In the genomic region with DNA sequence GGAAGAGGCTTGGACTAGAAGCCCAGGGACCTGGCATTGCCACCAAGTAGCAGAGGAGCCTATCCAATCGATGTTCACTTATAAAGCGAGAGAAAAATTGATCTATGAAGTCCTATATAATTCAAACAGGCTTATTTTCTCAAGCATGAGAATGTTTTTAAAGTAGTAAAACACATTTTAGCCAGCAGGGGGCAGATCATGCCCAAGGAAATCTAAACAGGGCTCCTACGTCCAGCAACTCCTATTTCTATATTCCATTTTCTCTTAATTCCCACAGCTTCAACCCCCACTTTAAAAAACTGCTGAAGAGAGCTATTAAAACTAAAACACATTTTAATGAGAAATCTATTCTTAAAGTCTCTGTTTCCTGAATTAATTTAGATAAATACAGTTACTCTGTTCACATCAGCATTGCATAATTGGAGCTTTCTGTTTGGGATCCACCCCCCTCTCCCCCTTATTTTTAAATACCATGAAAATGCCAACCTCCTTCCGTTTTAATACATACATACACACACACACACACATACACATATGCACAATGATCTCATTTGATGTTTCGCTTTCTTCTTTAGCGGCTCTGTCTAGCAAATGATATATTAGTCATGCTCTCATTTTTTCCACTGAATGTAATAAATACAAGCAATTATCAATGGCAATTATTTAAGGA, we compare ENCODE assay signal across 8 cellular contexts.
DNase-seq lines count a peak whose midpoint lies in the region; ATAC-seq and TF ChIP-seq lines count a peak whose summit lies in the region.

No MANE protein-coding gene starts in this region.

- H4K20me1 ChIP-seq in GM23338 (replicated peaks; ENCODE audit: insufficient read depth) (no peaks in the 10 kb centered on the region; the same call in 1 of the 2 replicates), SU-DHL-6 (ENCODE audit: low read depth, low read length) (no peaks in the 10 kb centered on the region), osteoblast (ENCODE audit: insufficient read depth, low read length) (no peaks in the 10 kb centered on the region)

- H3K4me2 ChIP-seq in GM23338 (no peak overlapping the region), SU-DHL-6 (ENCODE audit: low read depth, low read length, poor library complexity, severe bottlenecking) (no peak overlapping the region), osteoblast (ENCODE audit: insufficient read depth, low read length) (peak overlapping the region; percentile 41)

- H3K79me2 ChIP-seq in GM23338 (replicated peaks; ENCODE audit: insufficient read depth) (peaks cover 27% of the 10 kb centered on the region), SU-DHL-6 (ENCODE audit: insufficient read depth, low read length) (no peaks in the 10 kb centered on the region), osteoblast (ENCODE audit: insufficient read depth, low read length) (peaks cover 80% of the 10 kb centered on the region)

- TF ChIP-seq CTCF in GM23338 (conservative IDR thresholded peaks at IDR 0.05; ENCODE audit: low read depth in 2 of 2) (peak; percentile 66 to 83), SU-DHL-6 (IDR thresholded peaks at IDR 0.05; ENCODE audit: insufficient read depth, low read length, poor library complexity, severe bottlenecking) (peak; percentile 53), fibroblast of pulmonary artery (IDR thresholded peaks at IDR 0.05; ENCODE audit: low read length, missing control alignments) (peak; percentile 52), osteoblast (IDR thresholded peaks at IDR 0.05; ENCODE audit: extremely low read depth, low read depth, low read length) (peak; percentile 65)

- H3F3A ChIP-seq in GM23338 (replicated peaks; ENCODE audit: low read depth) (no peaks in the 10 kb centered on the region), SU-DHL-6 (ENCODE audit: insufficient read depth) (no peaks in the 10 kb centered on the region)

- H3K27me3 ChIP-seq in GM23338 (ENCODE audit: insufficient read depth) = no peaks in the 10 kb centered on the region
- H3K27me3 ChIP-seq in SU-DHL-6 (ENCODE audit: low read length) = no peaks in the 10 kb centered on the region
- no peaks in the 10 kb centered on the region for H3K27me3 ChIP-seq in osteoblast (ENCODE audit: insufficient read depth, low read length)

- H3K4me1 Mint-ChIP-seq in GM23338 = peaks cover 3% of the 10 kb centered on the region; the same call in 2 of the 3 replicates

- no peak overlapping the region for H3K4me3 Mint-ChIP-seq in GM23338

- H3K27ac ChIP-seq in GM23338 (ENCODE audit: low read depth) (no peak overlapping the region), SU-DHL-6 (ENCODE audit: low read depth, low read length) (no peak overlapping the region), osteoblast (ENCODE audit: low read depth, low read length) (peak overlapping the region; percentile 47)

- peaks cover 7% of the 10 kb centered on the region for H3K27me3 Mint-ChIP-seq in GM23338 (ENCODE audit: insufficient read depth, low read depth, poor library complexity)

- no peak for ATAC-seq in GM23338
- no peak for ATAC-seq in HG02840 (IDR thresholded peaks at IDR 0.05; ENCODE audit: low FRiP score, unreplicated experiment)

- DNase-seq in DMS114 treated with DMSO at 0.1 percent for 48 hours (lab: John Stamatoyannopoulos, UW; ENCODE audit: unreplicated experiment) (peak; percentile 33), GM23338 (ENCODE audit: low spot score) (peak; percentile 70), NCI-H146 treated with DMSO at 0.1 percent for 48 hours (lab: John Stamatoyannopoulos, UW; ENCODE audit: unreplicated experiment) (peak; percentile 36), fibroblast of pulmonary artery (ENCODE audit: low read depth) (peak; percentile 83), osteoblast (ENCODE audit: insufficient read length, low spot score, missing footprints) (peak; percentile 83), ecto neural progenitor cell (ENCODE audit: low spot score) (no peak)

- H3K9me3 ChIP-seq in SU-DHL-6 (ENCODE audit: insufficient read depth, low read length) (no peaks in the 10 kb centered on the region), osteoblast (ENCODE audit: low read depth, low read length) (no peaks in the 10 kb centered on the region)

- H2AFZ ChIP-seq in GM23338 (no peak overlapping the region), SU-DHL-6 (ENCODE audit: low read depth, low read length, severe bottlenecking) (no peak overlapping the region), osteoblast (ENCODE audit: low read length) (no peak overlapping the region)

- H3K36me3 ChIP-seq in GM23338 (ENCODE audit: insufficient read depth) = no peaks in the 10 kb centered on the region
- H3K36me3 ChIP-seq in SU-DHL-6 (ENCODE audit: low read length) = no peaks in the 10 kb centered on the region
- H3K36me3 ChIP-seq in osteoblast (ENCODE audit: insufficient read depth, low read length) = peaks cover 11% of the 10 kb centered on the region

- H3K36me3 Mint-ChIP-seq in GM23338 (ENCODE audit: low read depth) = no peaks in the 10 kb centered on the region

- no peak overlapping the region for H3K4me3 ChIP-seq in GM23338
- no peak overlapping the region for H3K4me3 ChIP-seq in SU-DHL-6 (ENCODE audit: insufficient read depth, low read length, poor library complexity, severe bottlenecking)
- H3K4me3 ChIP-seq in fibroblast of pulmonary artery (replicated peaks; ENCODE audit: low read depth, low read length) = no peak overlapping the region
- no peak overlapping the region for H3K4me3 ChIP-seq in osteoblast (ENCODE audit: insufficient read depth, low read length)

- H3K9me2 ChIP-seq in GM23338 (ENCODE audit: insufficient read depth) = no peaks in the 10 kb centered on the region
- no peaks in the 10 kb centered on the region for H3K9me2 ChIP-seq in SU-DHL-6 (replicated peaks; ENCODE audit: insufficient read depth, low read length)

- no peak overlapping the region for H3K9ac ChIP-seq in SU-DHL-6 (ENCODE audit: low read length)

- no peak overlapping the region for H3K27ac Mint-ChIP-seq in GM23338

- no peaks in the 10 kb centered on the region for H3K9me3 Mint-ChIP-seq in GM23338

- H3K4me1 ChIP-seq in GM23338 (ENCODE audit: insufficient read depth) (no peaks in the 10 kb centered on the region), osteoblast (ENCODE audit: insufficient read depth, low read length) (peaks cover 4% of the 10 kb centered on the region)

TF ChIP-seq in GM23338, 12 proteins besides CTCF, POLR2A, EP300 and RAD21:
- TF ChIP-seq POLR2AphosphoS5 (IDR thresholded peaks at IDR 0.05; ENCODE audit: low read depth) (no peak), EZH2 (IDR thresholded peaks at IDR 0.05; ENCODE audit: low read depth, unreplicated experiment) (no peak), EZH2phosphoT487 (IDR thresholded peaks at IDR 0.05; ENCODE audit: unreplicated experiment) (no peak), CREB1 (CRISPR knock-in tag; IDR thresholded peaks at IDR 0.05; ENCODE audit: low read depth) (no peak), NANOG (IDR thresholded peaks at IDR 0.05; ENCODE audit: borderline replicate concordance) (no peak), STAT1 (IDR thresholded peaks at IDR 0.05; ENCODE audit: unreplicated experiment) (no peak), JUNB (IDR thresholded peaks at IDR 0.05; ENCODE audit: unreplicated experiment) (no peak)
- TF ChIP-seq, protein P1, sequence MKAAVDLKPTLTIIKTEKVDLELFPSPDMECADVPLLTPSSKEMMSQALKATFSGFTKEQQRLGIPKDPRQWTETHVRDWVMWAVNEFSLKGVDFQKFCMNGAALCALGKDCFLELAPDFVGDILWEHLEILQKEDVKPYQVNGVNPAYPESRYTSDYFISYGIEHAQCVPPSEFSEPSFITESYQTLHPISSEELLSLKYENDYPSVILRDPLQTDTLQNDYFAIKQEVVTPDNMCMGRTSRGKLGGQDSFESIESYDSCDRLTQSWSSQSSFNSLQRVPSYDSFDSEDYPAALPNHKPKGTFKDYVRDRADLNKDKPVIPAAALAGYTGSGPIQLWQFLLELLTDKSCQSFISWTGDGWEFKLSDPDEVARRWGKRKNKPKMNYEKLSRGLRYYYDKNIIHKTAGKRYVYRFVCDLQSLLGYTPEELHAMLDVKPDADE (IDR thresholded peaks at IDR 0.05) = no peak
- TF ChIP-seq, protein P2, sequence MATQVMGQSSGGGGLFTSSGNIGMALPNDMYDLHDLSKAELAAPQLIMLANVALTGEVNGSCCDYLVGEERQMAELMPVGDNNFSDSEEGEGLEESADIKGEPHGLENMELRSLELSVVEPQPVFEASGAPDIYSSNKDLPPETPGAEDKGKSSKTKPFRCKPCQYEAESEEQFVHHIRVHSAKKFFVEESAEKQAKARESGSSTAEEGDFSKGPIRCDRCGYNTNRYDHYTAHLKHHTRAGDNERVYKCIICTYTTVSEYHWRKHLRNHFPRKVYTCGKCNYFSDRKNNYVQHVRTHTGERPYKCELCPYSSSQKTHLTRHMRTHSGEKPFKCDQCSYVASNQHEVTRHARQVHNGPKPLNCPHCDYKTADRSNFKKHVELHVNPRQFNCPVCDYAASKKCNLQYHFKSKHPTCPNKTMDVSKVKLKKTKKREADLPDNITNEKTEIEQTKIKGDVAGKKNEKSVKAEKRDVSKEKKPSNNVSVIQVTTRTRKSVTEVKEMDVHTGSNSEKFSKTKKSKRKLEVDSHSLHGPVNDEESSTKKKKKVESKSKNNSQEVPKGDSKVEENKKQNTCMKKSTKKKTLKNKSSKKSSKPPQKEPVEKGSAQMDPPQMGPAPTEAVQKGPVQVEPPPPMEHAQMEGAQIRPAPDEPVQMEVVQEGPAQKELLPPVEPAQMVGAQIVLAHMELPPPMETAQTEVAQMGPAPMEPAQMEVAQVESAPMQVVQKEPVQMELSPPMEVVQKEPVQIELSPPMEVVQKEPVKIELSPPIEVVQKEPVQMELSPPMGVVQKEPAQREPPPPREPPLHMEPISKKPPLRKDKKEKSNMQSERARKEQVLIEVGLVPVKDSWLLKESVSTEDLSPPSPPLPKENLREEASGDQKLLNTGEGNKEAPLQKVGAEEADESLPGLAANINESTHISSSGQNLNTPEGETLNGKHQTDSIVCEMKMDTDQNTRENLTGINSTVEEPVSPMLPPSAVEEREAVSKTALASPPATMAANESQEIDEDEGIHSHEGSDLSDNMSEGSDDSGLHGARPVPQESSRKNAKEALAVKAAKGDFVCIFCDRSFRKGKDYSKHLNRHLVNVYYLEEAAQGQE (IDR thresholded peaks at IDR 0.05; ENCODE audit: unreplicated experiment) = no peak
